ENCODE assay signal across 22 cellular contexts in genomic region chr17:45688353-45688752, GRCh38.
DNase-seq lines count a peak whose midpoint lies in the region; ATAC-seq and TF ChIP-seq lines count a peak whose summit lies in the region.
"Had no signal": no experiment of that assay in that cellular context is flagged by ENCODE, and none has a peak within 500 bp of the region (broad histone marks: within the 10 kb centered on the region; RNA-seq: fewer than 3 reads in every experiment).

No MANE protein-coding gene starts in this region.

- CTCF ChIA-PET in PC-3 (lab: Charles Lee), result interaction anchor here (0.6 kb wide), 1 partner anchor 92 kb away, joined by 5 read pairs; no protein-coding TSS in a partner anchor

- no peak for TF ChIP-seq CTCF in PC-3 (conservative IDR thresholded peaks at IDR 0.05; ENCODE audit: low read depth, low read length)
- TF ChIP-seq CTCF in fibroblast of mammary gland (conservative IDR thresholded peaks at IDR 0.05; ENCODE audit: control insufficient read depth, insufficient read depth, low read depth, low read length), result no peak
- TF ChIP-seq CTCF in sigmoid colon (IDR thresholded peaks at IDR 0.05), result no peak
- no peak for TF ChIP-seq CTCF in body of pancreas (IDR thresholded peaks at IDR 0.05)

- no peaks in the 10 kb centered on the region for H3F3A ChIP-seq in PC-3 (ENCODE audit: low read length, unreplicated experiment)

- no peaks in the 10 kb centered on the region for H3K9me2 ChIP-seq in PC-3 (replicated peaks; ENCODE audit: low read length)

- POLR2A ChIA-PET in PC-3 (lab: Charles Lee; ENCODE audit: unreplicated experiment), result no interaction called here

- H3K4me2 ChIP-seq in PC-3 (ENCODE audit: low read length), result no peak overlapping the region
- H3K4me2 ChIP-seq: GM23338, PC-9 had no signal

- no peak for ATAC-seq in PC-3
- no peak for ATAC-seq in HG02970 (IDR thresholded peaks at IDR 0.05; ENCODE audit: low FRiP score, unreplicated experiment)
- no peak for ATAC-seq in body of pancreas
- ATAC-seq: GM23338; naive thymus-derived CD4-positive, alpha-beta T cell had no signal

- H3K27me3 ChIP-seq in PC-3 (ENCODE audit: low read length) (peaks cover 49% of the 10 kb centered on the region), sigmoid colon (peaks cover 0 to 30% (median 0%) of the 10 kb centered on the region in 3 donors), body of pancreas (no peaks in the 10 kb centered on the region)

- no peak overlapping the region for H3K27ac ChIP-seq in PC-3 (ENCODE audit: low read length)
- no peak overlapping the region for H3K27ac ChIP-seq in sigmoid colon
- H3K27ac ChIP-seq in body of pancreas, result no peak overlapping the region
- H3K27ac ChIP-seq: PC-9, spleen, upper lobe of right lung had no signal

- intact Hi-C loops in PC-3 (cut with micrococcal nuclease), result no loop called here
- intact Hi-C loops in sigmoid colon (cut with DNase I), result no loop called here
- intact Hi-C loops in body of pancreas (cut with DNase I), result no loop called here

- 67 to 75% methylated on average over 10 of the region's 10 CpGs for WGBS in sigmoid colon, 2 donors
- WGBS in body of pancreas, 2 donors, result 61 to 63% methylated on average over 8 to 10 of the region's 10 CpGs

- no peak overlapping the region for H3K9ac ChIP-seq in PC-3 (ENCODE audit: low read length)

- no peak overlapping the region for H3K4me3 ChIP-seq in PC-3 (ENCODE audit: low read length)
- H3K4me3 ChIP-seq in fibroblast of mammary gland (ENCODE audit: control insufficient read depth, low read depth, low read length), result no peak overlapping the region
- H3K4me3 ChIP-seq in sigmoid colon, result no peak overlapping the region
- H3K4me3 ChIP-seq in body of pancreas, result no peak overlapping the region
- H3K4me3 ChIP-seq: GM23338, PC-9, spleen, upper lobe of right lung had no signal

- no peak overlapping the region for H2AFZ ChIP-seq in PC-3 (ENCODE audit: low read length)
- H2AFZ ChIP-seq: GM23338, PC-9 had no signal

- H3K4me1 ChIP-seq in PC-3 (ENCODE audit: insufficient read depth, low read length) (no peaks in the 10 kb centered on the region), sigmoid colon (no peaks in the 10 kb centered on the region), body of pancreas (no peaks in the 10 kb centered on the region)
- H3K4me1 ChIP-seq: spleen, upper lobe of right lung had no signal

- H3K9me3 ChIP-seq in PC-3 (ENCODE audit: low read length), result no peaks in the 10 kb centered on the region
- no peaks in the 10 kb centered on the region for H3K9me3 ChIP-seq in sigmoid colon
- H3K9me3 ChIP-seq in body of pancreas, result no peaks in the 10 kb centered on the region
- H3K9me3 ChIP-seq: spleen, upper lobe of right lung had no signal

- peak; percentile 39 for DNase-seq in M059J (ENCODE audit: low read depth)
- peak; percentile 14 for DNase-seq in PC-3
- DNase-seq in fibroblast of mammary gland (ENCODE audit: low read depth), result peak; percentile 4
- peak; percentile 14 for DNase-seq in sigmoid colon
- no peak for DNase-seq in effector CD8-positive, alpha-beta T cell (lab: John Stamatoyannopoulos, UW)
- no peak for DNase-seq in body of pancreas
- DNase-seq: activated CD4-positive, alpha-beta T cell treated with anti-CD3 and anti-CD28 coated beads, Interleukin-2, amount 10 ng/mL, durations not matched to agents 7 days and 5 days; activated T-cell treated with anti-CD3 and anti-CD28 coated beads, Interleukin-2, amount 50 U/mL, for 24 hours; HFFc6; IMR-90; midbrain; naive thymus-derived CD4-positive, alpha-beta T cell; NCI-H2107; NCI-H510A; PC-9; SHP77 treated with DMSO at 0.1 percent for 48 hours; spleen; stimulated activated CD4-positive, alpha-beta T cell treated with anti-CD3 and anti-CD28 coated beads, Interleukin-4, amount 100 ng/mL, for 24 hours; T1000; upper lobe of right lung had no signal

- H4K20me1 ChIP-seq in PC-3 (ENCODE audit: low read length), result no peaks in the 10 kb centered on the region

- no peaks in the 10 kb centered on the region for H3K36me3 ChIP-seq in PC-3 (ENCODE audit: low read depth, low read length)
- H3K36me3 ChIP-seq in sigmoid colon, result no peaks in the 10 kb centered on the region
- no peaks in the 10 kb centered on the region for H3K36me3 ChIP-seq in body of pancreas (replicated peaks in 1 of 2; ENCODE audit: insufficient read depth in 1 of 2, low read depth in 2 of 2)
- H3K36me3 ChIP-seq: spleen, upper lobe of right lung had no signal

- no TSS peak for BruUV-seq in PC-3 (replicated peaks; lab: Mats Ljungman, UMichigan)

- no peaks in the 10 kb centered on the region for H3K79me2 ChIP-seq in PC-3 (ENCODE audit: low read length)

- TF ChIP-seq EP300 in sigmoid colon (IDR thresholded peaks at IDR 0.05), result no peak

- TF ChIP-seq POLR2A in sigmoid colon (IDR thresholded peaks at IDR 0.05) (no peak), body of pancreas (IDR thresholded peaks at IDR 0.05) (no peak)

Comparison
In these comparisons a context has a peak if more than half of its experiments do, and no peak if none do; other contexts are left out.
1. DNase-seq: peak in M059J (single experiment), PC-3 (single experiment), fibroblast of mammary gland (single experiment) and sigmoid colon (single experiment); none in effector CD8-positive, alpha-beta T cell (single experiment) and body of pancreas (0 of 4).